ENCODE assay signal across 19 cellular contexts in the genomic region with DNA sequence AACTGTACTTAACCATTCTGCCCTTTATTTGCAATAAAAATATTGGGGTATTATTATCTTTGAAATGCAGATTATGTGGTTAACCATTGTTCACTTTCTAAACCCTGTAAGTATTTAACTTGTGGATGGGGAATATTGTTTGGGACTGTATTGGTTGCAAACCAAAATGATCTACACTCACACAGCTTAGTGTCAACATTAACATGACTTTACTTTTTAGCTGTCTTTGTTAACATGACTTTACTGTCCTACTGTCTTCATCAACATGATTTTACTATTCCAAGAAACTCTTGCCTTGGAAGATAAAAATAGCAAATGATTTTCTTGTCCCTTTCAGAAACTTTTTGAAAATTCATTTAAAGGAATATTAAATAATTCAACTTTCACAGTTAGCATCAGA.
DNase-seq lines count a peak whose midpoint lies in the region; ATAC-seq, FAIRE-seq and TF ChIP-seq lines count a peak whose summit lies in the region.
"Had no signal": no experiment of that assay in that cellular context is flagged by ENCODE, and none has a peak within 500 bp of the region (broad histone marks: within the 10 kb centered on the region; RNA-seq: fewer than 3 reads in every experiment).

No MANE protein-coding gene starts in this region.

- no peak overlapping the region for H2BK15ac ChIP-seq in H1 (ENCODE audit: low read length)

- peaks cover 7% of the 10 kb centered on the region for H3F3A ChIP-seq in Loucy (ENCODE audit: low read depth)

- no peak overlapping the region for H3K4me3 Mint-ChIP-seq in T-helper 2 cell treated with Interferon-gamma antibody and Interleukin-4, amounts not matched to agents 5 μg/mL and 100 μg/mL, for 36 hours
- H3K4me3 Mint-ChIP-seq: CD4-positive, alpha-beta memory T cell had no signal

- H3K9me3 ChIP-seq in HUES48 (ENCODE audit: control insufficient read depth, insufficient read depth, low read length) (no peaks in the 10 kb centered on the region), Loucy (ENCODE audit: insufficient read depth, low read depth, low read length) (no peaks in the 10 kb centered on the region; the same call in 1 of the 2 replicates), H1 (ENCODE audit: insufficient read depth in 2 of 2, low read depth in 1 of 2, low read length in 1 of 2) (no peaks in the 10 kb centered on the region; a peak in 1 of 4 replicates)
- H3K9me3 ChIP-seq: HAP-1 had no signal

- H3K4me2 ChIP-seq in Loucy (ENCODE audit: low read depth, low read length, poor library complexity, severe bottlenecking): peak overlapping the region; percentile 48
- H3K4me2 ChIP-seq in H1 (ENCODE audit: insufficient read depth in 1 of 2, low read depth in 2 of 2, low read length in 2 of 2): peak overlapping the region; percentile 8 to 34; a peak in 1 of 4 replicates

- TF ChIP-seq RAD21 in H1 (IDR thresholded peaks at IDR 0.05 in 1 of 2, conservative IDR thresholded peaks at IDR 0.05 in 1 of 2; ENCODE audit: low read depth in 2 of 2, low read length in 2 of 2): no peak

- no peaks in the 10 kb centered on the region for H3K9me2 ChIP-seq in Loucy (replicated peaks; ENCODE audit: low read depth, low read length)

- no peaks in the 10 kb centered on the region for H3K36me3 Mint-ChIP-seq in T-helper 2 cell treated with Interferon-gamma antibody and Interleukin-4, amounts not matched to agents 5 μg/mL and 100 μg/mL, for 36 hours (ENCODE audit: low read depth)
- H3K36me3 Mint-ChIP-seq: CD4-positive, alpha-beta memory T cell had no signal

- no peaks in the 10 kb centered on the region for H3K23me2 ChIP-seq in H1 (ENCODE audit: low read depth, low read length)

- H4K5ac ChIP-seq in H1 (ENCODE audit: insufficient read length, low read depth, low read length): no peak overlapping the region

- H4K91ac ChIP-seq in H1 (replicated peaks; ENCODE audit: insufficient read length, low read length): no peak overlapping the region

- H3K56ac ChIP-seq in H1 (replicated peaks; ENCODE audit: insufficient read length, low read depth, low read length): no peak overlapping the region

- no peak overlapping the region for H2AK5ac ChIP-seq in H1 (ENCODE audit: low read depth, low read length)

- peaks cover 24% of the 10 kb centered on the region for H3K4me1 ChIP-seq in HUES48 (ENCODE audit: control insufficient read depth, insufficient read depth, low read length)
- H3K4me1 ChIP-seq in Loucy (ENCODE audit: insufficient read depth, low read length, poor library complexity, severe bottlenecking): peaks cover 45% of the 10 kb centered on the region
- peaks cover 0 to 10% (median 4%) of the 10 kb centered on the region in 4 experiments; a peak in 2 of 7 replicates for H3K4me1 ChIP-seq in H1 (replicated peaks in 1 of 4; ENCODE audit: control insufficient read depth in 3 of 4, insufficient read depth in 4 of 4, low read length in 3 of 4)
- H3K4me1 ChIP-seq: HAP-1 had no signal

- no peaks in the 10 kb centered on the region for H3K9me3 Mint-ChIP-seq in T-helper 2 cell treated with Interferon-gamma antibody and Interleukin-4, amounts not matched to agents 5 μg/mL and 100 μg/mL, for 36 hours

- H3K36me3 ChIP-seq in HUES48 (ENCODE audit: control insufficient read depth, insufficient read depth, low read length): no peaks in the 10 kb centered on the region
- H3K36me3 ChIP-seq in Loucy (ENCODE audit: insufficient read depth, low read length): no peaks in the 10 kb centered on the region
- H3K36me3 ChIP-seq in H1 (ENCODE audit: control insufficient read depth in 2 of 4, insufficient read depth in 4 of 4, low read length in 3 of 4): no peaks in the 10 kb centered on the region; a peak in 1 of 8 replicates
- H3K36me3 ChIP-seq: HAP-1 had no signal

- H2BK12ac ChIP-seq in H1 (ENCODE audit: low read depth, low read length): no peak overlapping the region

- no peaks in the 10 kb centered on the region for H3K27me3 Mint-ChIP-seq in T-helper 2 cell treated with Interferon-gamma antibody and Interleukin-4, amounts not matched to agents 5 μg/mL and 100 μg/mL, for 36 hours (ENCODE audit: low read depth)
- H3K27me3 Mint-ChIP-seq: CD4-positive, alpha-beta memory T cell had no signal

- FAIRE-seq in H1 (lab: Jason Lieb, UNC): no peak
- FAIRE-seq: GM12891, GM18507, H54 had no signal

- DNase-seq in H1 (ENCODE audit: low read depth in 1 of 2, low spot score in 2 of 2) (no peak), NCI-H2107 (lab: John Stamatoyannopoulos, UW) (no peak), amniotic stem cell (lab: John Stamatoyannopoulos, UW) (no peak)
- no peak for DNase-seq in T-helper 2 cell treated with Interferon-gamma antibody and Interleukin-4, amounts not matched to agents 5 μg/mL and 100 μg/mL, for 36 hours (ENCODE audit: low spot score)
- DNase-seq: C1 segment of cervical spinal cord; Calu3; CD4-positive, alpha-beta memory T cell; COR-L47; DMS53; DMS79 treated with DMSO at 0.1 percent for 48 hours; GF-D8; GM23248 had no signal

- H3K4me3 ChIP-seq in HUES48 (ENCODE audit: low read depth, low read length): peak overlapping the region; percentile 40; the same call in 1 of the 2 replicates
- H3K4me3 ChIP-seq in Loucy (ENCODE audit: low read length, poor library complexity, severe bottlenecking): no peak overlapping the region
- peak overlapping the region in 1 of 4 experiments; percentile 17; a peak in 1 of 8 replicates for H3K4me3 ChIP-seq in H1 (ENCODE audit: extremely low read depth in 1 of 4, insufficient read depth in 2 of 4, low read depth in 3 of 4, low read length in 4 of 4)
- H3K4me3 ChIP-seq: GM23248, HAP-1 had no signal

- H2BK120ac ChIP-seq in H1 (replicated peaks; ENCODE audit: low read depth, low read length): no peak overlapping the region

- H4K20me1 ChIP-seq in Loucy (ENCODE audit: insufficient read depth, low read length, poor library complexity, severe bottlenecking) (no peaks in the 10 kb centered on the region), H1 (replicated peaks in 1 of 2; ENCODE audit: control insufficient read depth in 1 of 2, insufficient read depth in 2 of 2, low read length in 2 of 2) (no peaks in the 10 kb centered on the region)

- TF ChIP-seq POLR2A in H1 (IDR thresholded peaks at IDR 0.05; ENCODE audit: control extremely low read depth in 1 of 2, low read depth in 2 of 2, low read length in 2 of 2): no peak

- H3K4me1 Mint-ChIP-seq in T-helper 2 cell treated with Interferon-gamma antibody and Interleukin-4, amounts not matched to agents 5 μg/mL and 100 μg/mL, for 36 hours (ENCODE audit: low read depth): no peaks in the 10 kb centered on the region

- no peak overlapping the region for H4K8ac ChIP-seq in H1 (ENCODE audit: extremely low read depth, insufficient read depth, low read length)

- H3K27ac Mint-ChIP-seq in T-helper 2 cell treated with Interferon-gamma antibody and Interleukin-4, amounts not matched to agents 5 μg/mL and 100 μg/mL, for 36 hours: no peak overlapping the region
- H3K27ac Mint-ChIP-seq: CD4-positive, alpha-beta memory T cell had no signal

- ATAC-seq in HG03457 (IDR thresholded peaks at IDR 0.05; ENCODE audit: unreplicated experiment): no peak

- TF ChIP-seq EP300 in H1 (IDR thresholded peaks at IDR 0.05; ENCODE audit: borderline replicate concordance in 1 of 2, low read depth in 2 of 2, low read length in 2 of 2): no peak

- no peaks in the 10 kb centered on the region for H3K27me3 ChIP-seq in HUES48 (ENCODE audit: control insufficient read depth, insufficient read depth, low read length)
- H3K27me3 ChIP-seq in Loucy (ENCODE audit: insufficient read depth, low read length, poor library complexity, severe bottlenecking): no peaks in the 10 kb centered on the region
- no peaks in the 10 kb centered on the region for H3K27me3 ChIP-seq in H1 (replicated peaks in 1 of 4; ENCODE audit: control insufficient read depth in 3 of 4, extremely low read depth in 1 of 4, insufficient read depth in 3 of 4, low read length in 3 of 4)

- H2AFZ ChIP-seq in Loucy (ENCODE audit: low read length) (no peak overlapping the region), H1 (ENCODE audit: low read length) (no peak overlapping the region)
- H2AFZ ChIP-seq: GM23248 had no signal

- H3K27ac ChIP-seq in HUES48 (ENCODE audit: low read depth, low read length) (peak overlapping the region; percentile 71), H1 (ENCODE audit: low read depth, low read length) (no peak overlapping the region)
- H3K27ac ChIP-seq: GM23248 had no signal

- H3K79me2 ChIP-seq in Loucy (ENCODE audit: insufficient read depth, low read length) (no peaks in the 10 kb centered on the region), H1 (ENCODE audit: control insufficient read depth in 1 of 2, insufficient read depth in 2 of 2, low read length in 2 of 2) (no peaks in the 10 kb centered on the region)

- no peak overlapping the region for H3K4ac ChIP-seq in H1 (replicated peaks; ENCODE audit: insufficient read length, low read depth, low read length)

- POLR2A ChIA-PET in H1 (lab: Charles Lee; ENCODE audit: partially characterized antibody): no interaction called here

- no peak overlapping the region for H3K18ac ChIP-seq in H1 (ENCODE audit: extremely low read depth, low read length)

- no peak overlapping the region for H2BK5ac ChIP-seq in H1 (ENCODE audit: low read depth, low read length)

- H3K9ac ChIP-seq in HUES48 (ENCODE audit: low read depth, low read length): no peak overlapping the region
- H3K9ac ChIP-seq in Loucy (ENCODE audit: low read depth, low read length, poor library complexity, severe bottlenecking): no peak overlapping the region
- H3K9ac ChIP-seq in H1 (replicated peaks in 1 of 4; ENCODE audit: extremely low read depth in 1 of 4, low read depth in 3 of 4, low read length in 3 of 4): no peak overlapping the region
- H3K9ac ChIP-seq: GM23248 had no signal

- no peak overlapping the region for H3K14ac ChIP-seq in H1 (ENCODE audit: insufficient read length)

- CTCF ChIA-PET in H1 (lab: Charles Lee; ENCODE audit: partially characterized antibody): no interaction called here

- no peak for TF ChIP-seq CTCF in Loucy (conservative IDR thresholded peaks at IDR 0.05; ENCODE audit: low read length)
- no peak for TF ChIP-seq CTCF in H1 (IDR thresholded peaks at IDR 0.05; ENCODE audit: control extremely low read depth in 1 of 3, insufficient read depth in 1 of 3, low read depth in 1 of 3, low read length in 3 of 3)

- no peak overlapping the region for H2BK20ac ChIP-seq in H1 (ENCODE audit: low read length)

- no peak overlapping the region for H3K23ac ChIP-seq in H1 (ENCODE audit: insufficient read length)

- H3K79me1 ChIP-seq in H1 (ENCODE audit: low read depth, low read length): no peaks in the 10 kb centered on the region

TF ChIP-seq in H1, 55 proteins besides CTCF, POLR2A, EP300 and RAD21 (continues in another document):
- TF ChIP-seq SAP30 (IDR thresholded peaks at IDR 0.05; ENCODE audit: insufficient read depth, insufficient replicate concordance, low read length) (no peak), RBBP5 (IDR thresholded peaks at IDR 0.05; ENCODE audit: borderline replicate concordance, low read depth, low read length) (no peak), KDM5A (IDR thresholded peaks at IDR 0.05; ENCODE audit: low read length) (no peak)
